ENCODE assay signal across 24 cellular contexts in genomic region chr10:12396567-12396966, GRCh38. TPM values are rescaled to one million over a fixed set of nuclear protein-coding genes. Genes with fewer than 3 reads are reported as not detected.
DNase-seq lines count a peak whose midpoint lies in the region; ATAC-seq, FAIRE-seq and TF ChIP-seq lines count a peak whose summit lies in the region.
"Had no signal": no experiment of that assay in that cellular context is flagged by ENCODE, and none has a peak within 500 bp of the region (broad histone marks: within the 10 kb centered on the region; RNA-seq: fewer than 3 reads in every experiment).

No MANE protein-coding gene starts in this region.

- no peaks in the 10 kb centered on the region for H3K9me3 Mint-ChIP-seq in activated CD8-positive, alpha-beta memory T cell treated with anti-CD3 and anti-CD28 coated beads, Interleukin-2, amount 10 ng/mL, durations not matched to agents 7 days and 5 days (ENCODE audit: low read depth)
- no peaks in the 10 kb centered on the region for H3K9me3 Mint-ChIP-seq in activated CD4-positive, alpha-beta T cell treated with anti-CD3 and anti-CD28 coated beads, Interleukin-2, amount 10 ng/mL, durations not matched to agents 24 days and 14 days
- H3K9me3 Mint-ChIP-seq: activated naive CD8-positive, alpha-beta T cell treated with anti-CD3 and anti-CD28 coated beads, Interleukin-2, amount 10 ng/mL, durations not matched to agents 7 days and 5 days; activated T-cell treated with anti-CD3 and anti-CD28 coated beads, Interleukin-2, amount 50 U/mL, for 72 hours; dendritic cell treated with granulocyte-macrophage colony-stimulating factor and Interleukin-4, amounts not matched to agents 40 ng/mL and 50 ng/mL, for 4 days had no signal

- H3K27me3 ChIP-seq in left lung, result peaks cover 0 to 26% of the 10 kb centered on the region in 2 donors
- H3K27me3 ChIP-seq: suprapubic skin had no signal

- H3K4me3 ChIP-seq in left lung, result no peak overlapping the region
- H3K4me3 ChIP-seq: smooth muscle cell, suprapubic skin had no signal

- H3K36me3 Mint-ChIP-seq in activated CD8-positive, alpha-beta memory T cell treated with anti-CD3 and anti-CD28 coated beads, Interleukin-2, amount 10 ng/mL, durations not matched to agents 7 days and 5 days, result peaks cover 2% of the 10 kb centered on the region
- H3K36me3 Mint-ChIP-seq in T-helper 17 cell (ENCODE audit: low read depth), result no peaks in the 10 kb centered on the region
- no peaks in the 10 kb centered on the region for H3K36me3 Mint-ChIP-seq in activated CD4-positive, alpha-beta T cell treated with anti-CD3 and anti-CD28 coated beads, Interleukin-2, amount 10 ng/mL, durations not matched to agents 24 days and 14 days (ENCODE audit: low read depth)
- H3K36me3 Mint-ChIP-seq: activated naive CD8-positive, alpha-beta T cell treated with anti-CD3 and anti-CD28 coated beads, Interleukin-2, amount 10 ng/mL, durations not matched to agents 7 days and 5 days; CD14-positive monocyte had no signal

- H3K4me1 ChIP-seq in left lung, result peaks cover 0 to 7% of the 10 kb centered on the region in 2 donors
- H3K4me1 ChIP-seq: parathyroid adenoma, suprapubic skin had no signal

- DNase-seq in activated CD8-positive, alpha-beta memory T cell treated with anti-CD3 and anti-CD28 coated beads for 24 hours, result peak; percentile 35
- no peak for DNase-seq in activated CD8-positive, alpha-beta memory T cell treated with anti-CD3 and anti-CD28 coated beads, Interleukin-2, amount 10 ng/mL, durations not matched to agents 7 days and 5 days
- no peak for DNase-seq in T-helper 17 cell
- peak in 1 of 2 donors; percentile 56 for DNase-seq in left lung
- DNase-seq in activated CD4-positive, alpha-beta T cell treated with anti-CD3 and anti-CD28 coated beads, Interleukin-2, amount 10 ng/mL, durations not matched to agents 24 days and 14 days, result no peak
- DNase-seq in GM12891 (ENCODE audit: insufficient read length, low spot score), result no peak
- DNase-seq: activated CD4-positive, alpha-beta T cell treated with anti-CD3 and anti-CD28 coated beads, Interleukin-2, amount 50 U/mL, for 48 hours; activated naive CD8-positive, alpha-beta T cell treated with anti-CD3 and anti-CD28 coated beads, Interleukin-2, amount 10 ng/mL, durations not matched to agents 7 days and 5 days; activated T-cell treated with anti-CD3 and anti-CD28 coated beads, Interleukin-2, amount 50 U/mL, for 72 hours; DMS153; naive thymus-derived CD4-positive, alpha-beta T cell; NCI-H1105 treated with DMSO at 0.1 percent for 48 hours; NCI-H2171; stimulated activated CD4-positive, alpha-beta T cell treated with anti-CD3 and anti-CD28 coated beads, Interleukin-4, amount 100 ng/mL, for 4 hours had no signal

- no peak overlapping the region for H3K27ac Mint-ChIP-seq in activated CD8-positive, alpha-beta memory T cell treated with anti-CD3 and anti-CD28 coated beads, Interleukin-2, amount 10 ng/mL, durations not matched to agents 7 days and 5 days
- peak overlapping the region; percentile 84 for H3K27ac Mint-ChIP-seq in T-helper 17 cell
- no peak overlapping the region for H3K27ac Mint-ChIP-seq in activated CD4-positive, alpha-beta T cell treated with anti-CD3 and anti-CD28 coated beads, Interleukin-2, amount 10 ng/mL, durations not matched to agents 24 days and 14 days
- H3K27ac Mint-ChIP-seq: activated naive CD8-positive, alpha-beta T cell treated with anti-CD3 and anti-CD28 coated beads, Interleukin-2, amount 10 ng/mL, durations not matched to agents 7 days and 5 days; activated T-cell treated with anti-CD3 and anti-CD28 coated beads, Interleukin-2, amount 50 U/mL, for 72 hours; dendritic cell treated with granulocyte-macrophage colony-stimulating factor and Interleukin-4, amounts not matched to agents 40 ng/mL and 50 ng/mL, for 4 days had no signal

- intact Hi-C loops in left lung (cut with DNase I), result no loop called here
- intact Hi-C loops in activated CD4-positive, alpha-beta T cell treated with anti-CD3 and anti-CD28 coated beads, Interleukin-2, amount 10 ng/mL, durations not matched to agents 24 days and 14 days (cut with micrococcal nuclease), result no loop called here

- H3K27ac ChIP-seq in left lung, result no peak overlapping the region
- H3K27ac ChIP-seq in temporal lobe (ENCODE audit: low read depth, low read length), result peak overlapping the region; percentile 50
- H3K27ac ChIP-seq: parathyroid adenoma, suprapubic skin had no signal

- CTCF ChIA-PET in activated CD8-positive, alpha-beta memory T cell treated with anti-CD3 and anti-CD28 coated beads, Interleukin-2, amount 10 ng/mL, durations not matched to agents 7 days and 5 days (lab: Charles Lee), result no interaction called here

- H3K4me3 Mint-ChIP-seq in activated CD8-positive, alpha-beta memory T cell treated with anti-CD3 and anti-CD28 coated beads, Interleukin-2, amount 10 ng/mL, durations not matched to agents 7 days and 5 days, result no peak overlapping the region
- no peak overlapping the region for H3K4me3 Mint-ChIP-seq in T-helper 17 cell
- H3K4me3 Mint-ChIP-seq in activated CD4-positive, alpha-beta T cell treated with anti-CD3 and anti-CD28 coated beads, Interleukin-2, amount 10 ng/mL, durations not matched to agents 24 days and 14 days, result no peak overlapping the region
- H3K4me3 Mint-ChIP-seq: activated naive CD8-positive, alpha-beta T cell treated with anti-CD3 and anti-CD28 coated beads, Interleukin-2, amount 10 ng/mL, durations not matched to agents 7 days and 5 days; activated T-cell treated with anti-CD3 and anti-CD28 coated beads, Interleukin-2, amount 50 U/mL, for 72 hours; CD14-positive monocyte; dendritic cell treated with granulocyte-macrophage colony-stimulating factor and Interleukin-4, amounts not matched to agents 40 ng/mL and 50 ng/mL, for 4 days had no signal

- H3K27me3 Mint-ChIP-seq in activated CD8-positive, alpha-beta memory T cell treated with anti-CD3 and anti-CD28 coated beads, Interleukin-2, amount 10 ng/mL, durations not matched to agents 7 days and 5 days, result no peaks in the 10 kb centered on the region
- H3K27me3 Mint-ChIP-seq in T-helper 17 cell, result no peaks in the 10 kb centered on the region
- no peaks in the 10 kb centered on the region for H3K27me3 Mint-ChIP-seq in activated CD4-positive, alpha-beta T cell treated with anti-CD3 and anti-CD28 coated beads, Interleukin-2, amount 10 ng/mL, durations not matched to agents 24 days and 14 days
- H3K27me3 Mint-ChIP-seq: activated naive CD8-positive, alpha-beta T cell treated with anti-CD3 and anti-CD28 coated beads, Interleukin-2, amount 10 ng/mL, durations not matched to agents 7 days and 5 days; dendritic cell treated with granulocyte-macrophage colony-stimulating factor and Interleukin-4, amounts not matched to agents 40 ng/mL and 50 ng/mL, for 4 days; naive thymus-derived CD4-positive, alpha-beta T cell had no signal

- H3K4me1 Mint-ChIP-seq in activated CD8-positive, alpha-beta memory T cell treated with anti-CD3 and anti-CD28 coated beads, Interleukin-2, amount 10 ng/mL, durations not matched to agents 7 days and 5 days, result no peaks in the 10 kb centered on the region
- peaks cover 32% of the 10 kb centered on the region for H3K4me1 Mint-ChIP-seq in T-helper 17 cell
- H3K4me1 Mint-ChIP-seq in activated CD4-positive, alpha-beta T cell treated with anti-CD3 and anti-CD28 coated beads, Interleukin-2, amount 10 ng/mL, durations not matched to agents 24 days and 14 days, result peaks cover 4% of the 10 kb centered on the region
- H3K4me1 Mint-ChIP-seq: CD14-positive monocyte had no signal

- ATAC-seq in activated CD8-positive, alpha-beta memory T cell treated with anti-CD3 and anti-CD28 coated beads, Interleukin-2, amount 10 ng/mL, durations not matched to agents 7 days and 5 days, result no peak
- ATAC-seq in T-helper 17 cell (no peak), left lung (peak; percentile 92), HG02870 (IDR thresholded peaks at IDR 0.05; ENCODE audit: unreplicated experiment) (no peak)
- ATAC-seq: activated T-cell treated with anti-CD3 and anti-CD28 coated beads, Interleukin-2, amount 50 U/mL, for 72 hours; naive thymus-derived CD4-positive, alpha-beta T cell had no signal

- FAIRE-seq in GM12891 (lab: Jason Lieb, UNC), result no peak
- FAIRE-seq: A204.1, HTR-8/SVneo, TTC549 had no signal

- H3K9me3 ChIP-seq in T-helper 17 cell (ENCODE audit: control insufficient read depth, low read length, poor library complexity, severe bottlenecking) (no peaks in the 10 kb centered on the region), left lung (no peaks in the 10 kb centered on the region)
- H3K9me3 ChIP-seq: suprapubic skin had no signal

- TF ChIP-seq CTCF in left lung (IDR thresholded peaks at IDR 0.05), result no peak

- H3K36me3 ChIP-seq in left lung, result no peaks in the 10 kb centered on the region
- H3K36me3 ChIP-seq: suprapubic skin had no signal

- no peak for TF ChIP-seq POLR2A in GM12891 (IDR thresholded peaks at IDR 0.05; ENCODE audit: low read depth, low read length)

TF ChIP-seq in GM12891, 5 proteins besides CTCF, POLR2A, EP300 and RAD21:
- no peak for TF ChIP-seq POLR2AphosphoS5 (IDR thresholded peaks at IDR 0.05; ENCODE audit: low read depth, low read length)
- no peak for TF ChIP-seq POU2F2 (IDR thresholded peaks at IDR 0.05; ENCODE audit: low read depth, low read length)
- no peak for TF ChIP-seq TAF1 (IDR thresholded peaks at IDR 0.05; ENCODE audit: low read depth, low read length)
- no peak for TF ChIP-seq SPI1 (IDR thresholded peaks at IDR 0.05; ENCODE audit: low read depth, low read length)
- no peak for TF ChIP-seq PAX5 (IDR thresholded peaks at IDR 0.05; ENCODE audit: insufficient read depth, low read length, severe bottlenecking)

RNA-seq across cellular contexts. Expression of gene CAMK1D, which starts 47.2 kb away (rescaled TPM):
- total RNA-seq in activated CD8-positive, alpha-beta memory T cell treated with anti-CD3 and anti-CD28 coated beads, Interleukin-2, amount 10 ng/mL, durations not matched to agents 7 days and 5 days, result 1 to 10 TPM; 2.4 to 2.8 TPM
- 10 to 100 TPM; 31.1 to 47.3 TPM for total RNA-seq in T-helper 17 cell
- 10 to 100 TPM in 1 of 2 donors, 1 to 10 TPM in 1; 6.2 to 10.8 TPM for total RNA-seq in left lung
- 29.7 TPM for total RNA-seq in temporal lobe
- 5.6 and 6.6 TPM in 2 replicates for total RNA-seq in activated CD4-positive, alpha-beta T cell treated with anti-CD3 and anti-CD28 coated beads, Interleukin-2, amount 10 ng/mL, durations not matched to agents 24 days and 14 days
- polyA plus RNA-seq in GM12891 (2012; ENCODE audit: low read depth, missing spikeins), result 17.6 TPM
